ENCODE assay signal across 26 cellular contexts in genomic region chr3:193559100-193559499, GRCh38. TPM values are rescaled to one million over a fixed set of nuclear protein-coding genes. Genes with fewer than 3 reads are reported as not detected.
"Had no signal": no experiment of that assay in that cellular context is flagged by ENCODE, and none has a peak within 500 bp of the region (broad histone marks: within the 10 kb centered on the region; RNA-seq: fewer than 3 reads in every experiment).

No MANE protein-coding gene starts in this region.

- H3K4me1 ChIP-seq: gastrocnemius medialis, prostate gland, tibial nerve, uterus had no signal

- H3K4me1 Mint-ChIP-seq: memory B cell had no signal

- H3K9me3 Mint-ChIP-seq: effector memory CD8-positive, alpha-beta T cell; memory B cell; neural progenitor cell; stimulated activated naive CD8-positive, alpha-beta T cell treated with anti-CD3 and anti-CD28 coated beads, Interleukin-15, Interleukin-2, amounts not matched to agents 100 ng/mL and 50 ng/mL, for 24 hours had no signal

- H3K36me3 ChIP-seq: gastrocnemius medialis, neural progenitor cell, prostate gland, right atrium auricular region, tibial nerve, uterus, WERI-Rb-1 had no signal

- ATAC-seq: activated CD8-positive, alpha-beta T cell treated with anti-CD3 and anti-CD28 coated beads, Interleukin-2, amount 10 ng/mL, durations not matched to agents 7 days and 5 days; effector memory CD8-positive, alpha-beta T cell; gastrocnemius medialis; left ventricle myocardium superior had no signal

- H3K4me3 Mint-ChIP-seq: activated CD8-positive, alpha-beta T cell treated with anti-CD3 and anti-CD28 coated beads, Interleukin-2, amount 10 ng/mL, durations not matched to agents 7 days and 5 days; activated naive CD8-positive, alpha-beta T cell; effector memory CD8-positive, alpha-beta T cell; memory B cell; neural progenitor cell; stimulated activated naive CD8-positive, alpha-beta T cell treated with anti-CD3 and anti-CD28 coated beads, Interleukin-15, Interleukin-2, amounts not matched to agents 100 ng/mL and 50 ng/mL, for 24 hours had no signal

- H3K4me3 ChIP-seq: gastrocnemius medialis, neural progenitor cell, prostate gland, right atrium auricular region, tibial nerve, uterus had no signal

- DNase-seq: activated CD4-positive, alpha-beta T cell treated with anti-CD3 and anti-CD28 coated beads for 48 hours; activated CD8-positive, alpha-beta memory T cell treated with anti-CD3 and anti-CD28 coated beads, Interleukin-2, amount 50 U/mL, for 4 hours; activated CD8-positive, alpha-beta T cell treated with anti-CD3 and anti-CD28 coated beads, Interleukin-2, amount 10 ng/mL, durations not matched to agents 7 days and 5 days; activated gamma-delta T cell; activated T-cell treated with anti-CD3 and anti-CD28 coated beads, Interleukin-2, amount 50 U/mL, for 48 hours; amniotic stem cell; effector memory CD8-positive, alpha-beta T cell; gastrocnemius medialis; head of caudate nucleus; kidney glomerular epithelial cell; left ventricle myocardium superior; stimulated activated CD4-positive, alpha-beta T cell treated with anti-CD3 and anti-CD28 coated beads, Interleukin-2, amount 100 ng/mL, for 24 hours; SW 1271; uterus; WERI-Rb-1 had no signal

- H3K36me3 Mint-ChIP-seq: memory B cell, neural progenitor cell had no signal

- H3K27ac ChIP-seq: epithelial cell of prostate, gastrocnemius medialis, neural progenitor cell, prostate gland, right atrium auricular region, tibial nerve, uterus, WERI-Rb-1 had no signal

- H3K27me3 ChIP-seq: gastrocnemius medialis, neural progenitor cell, right atrium auricular region, tibial nerve, uterus had no signal

- H3K9me3 ChIP-seq: gastrocnemius medialis, prostate gland, right atrium auricular region, tibial nerve, uterus had no signal

- H3K27ac Mint-ChIP-seq: activated CD8-positive, alpha-beta T cell treated with anti-CD3 and anti-CD28 coated beads, Interleukin-2, amount 10 ng/mL, durations not matched to agents 7 days and 5 days; activated naive CD8-positive, alpha-beta T cell; effector memory CD8-positive, alpha-beta T cell; memory B cell; neural progenitor cell; stimulated activated naive CD8-positive, alpha-beta T cell treated with anti-CD3 and anti-CD28 coated beads, Interleukin-15, Interleukin-2, amounts not matched to agents 100 ng/mL and 50 ng/mL, for 24 hours had no signal

- H2AFZ ChIP-seq: neural progenitor cell had no signal

- H3K27me3 Mint-ChIP-seq: activated naive CD8-positive, alpha-beta T cell; effector memory CD8-positive, alpha-beta T cell; stimulated activated naive CD8-positive, alpha-beta T cell treated with anti-CD3 and anti-CD28 coated beads, Interleukin-15, Interleukin-2, amounts not matched to agents 100 ng/mL and 50 ng/mL, for 24 hours had no signal

- H3K4me2 ChIP-seq: neural progenitor cell had no signal

- H3K9ac ChIP-seq: neural progenitor cell had no signal

RNA-seq across cellular contexts. Expression of gene ATP13A4, which starts 4.4 kb away (rescaled TPM):
- total RNA-seq: cardiac septum, dermis microvascular lymphatic vessel endothelial cell, osteoblast, right atrium auricular region had no signal
